ENCODE assay signal across 8 cellular contexts in the genomic region with DNA sequence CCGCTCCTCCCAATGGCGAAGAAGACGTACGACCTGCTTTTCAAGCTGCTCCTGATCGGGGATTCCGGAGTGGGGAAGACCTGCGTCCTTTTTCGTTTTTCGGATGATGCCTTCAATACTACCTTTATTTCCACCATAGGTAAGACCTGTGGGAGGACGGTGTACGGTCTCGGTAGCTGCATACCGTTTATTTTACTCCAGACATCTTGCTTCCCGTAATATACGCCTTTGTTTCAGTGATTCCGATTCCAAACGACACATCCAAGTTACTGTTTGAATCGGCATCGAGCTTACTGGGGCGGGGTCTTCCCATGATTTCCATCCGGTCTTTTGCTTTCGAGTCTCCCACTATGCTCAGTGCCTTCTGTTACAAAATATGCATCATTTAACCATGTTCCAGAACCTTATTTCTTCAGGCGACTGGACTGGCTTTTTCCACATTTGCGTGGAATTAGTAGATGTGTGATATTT. TPM values are rescaled to one million over a fixed set of nuclear protein-coding genes. Genes with fewer than 3 reads are reported as not detected.
DNase-seq lines count a peak whose midpoint lies in the region; ATAC-seq and TF ChIP-seq lines count a peak whose summit lies in the region.

No MANE protein-coding gene starts in this region.

- H3K4me3 ChIP-seq in AG09309 (ENCODE audit: control insufficient read depth, low read depth, low read length) (peak overlapping the region; percentile 87), iPS-11a (ENCODE audit: low read depth, low read length) (peak overlapping the region; percentile 88)

- CTCF ChIA-PET in activated CD8-positive, alpha-beta T cell treated with anti-CD3 and anti-CD28 coated beads, Interleukin-2, amount 10 ng/mL, durations not matched to agents 7 days and 5 days (lab: Charles Lee) = interaction anchor here (1.2 to 4.4 kb wide), 11 partner anchors 9 to 209 kb away, joined by 3 to 29 read pairs (median 6); a partner anchor contains a TSS

- POLR2A ChIA-PET in activated CD8-positive, alpha-beta T cell treated with anti-CD3 and anti-CD28 coated beads, Interleukin-2, amount 10 ng/mL, durations not matched to agents 7 days and 5 days (lab: Charles Lee) = interaction anchor here (0.7 to 2.4 kb wide), 10 partner anchors 25 to 312 kb away, joined by 3 to 15 read pairs (median 6); a partner anchor contains a TSS

- no peak for ATAC-seq in activated CD8-positive, alpha-beta T cell treated with anti-CD3 and anti-CD28 coated beads, Interleukin-2, amount 10 ng/mL, durations not matched to agents 7 days and 5 days
- ATAC-seq in stimulated activated effector memory CD8-positive, alpha-beta T cell treated with anti-CD3 and anti-CD28 coated beads, Interleukin-12 subunit alpha, Interleukin-12 subunit beta, amount 100 ng/mL, for 72 hours = no peak
- ATAC-seq in GM18873 (IDR thresholded peaks at IDR 0.05; ENCODE audit: low FRiP score, unreplicated experiment) = no peak
- ATAC-seq in HG03442 (IDR thresholded peaks at IDR 0.05; ENCODE audit: unreplicated experiment) = no peak

- peaks cover 1% of the 10 kb centered on the region; the same call in 1 of the 2 replicates for H3K27me3 Mint-ChIP-seq in HFFc6 (ENCODE audit: insufficient read depth)
- no peaks in the 10 kb centered on the region for H3K27me3 Mint-ChIP-seq in activated CD8-positive, alpha-beta T cell treated with anti-CD3 and anti-CD28 coated beads, Interleukin-2, amount 10 ng/mL, durations not matched to agents 7 days and 5 days (ENCODE audit: low read depth)

- H3K4me1 Mint-ChIP-seq in HFFc6 (ENCODE audit: low read depth) = peaks cover 17% of the 10 kb centered on the region
- H3K4me1 Mint-ChIP-seq in activated CD8-positive, alpha-beta T cell treated with anti-CD3 and anti-CD28 coated beads, Interleukin-2, amount 10 ng/mL, durations not matched to agents 7 days and 5 days (ENCODE audit: low read depth) = peaks cover 28% of the 10 kb centered on the region
- peaks cover 37% of the 10 kb centered on the region for H3K4me1 Mint-ChIP-seq in stimulated activated effector memory CD8-positive, alpha-beta T cell treated with anti-CD3 and anti-CD28 coated beads, Interleukin-12 subunit alpha, Interleukin-12 subunit beta, amount 100 ng/mL, for 72 hours

- no peak for DNase-seq in AG09309 (ENCODE audit: low read depth)
- DNase-seq in HFFc6 = no peak
- DNase-seq in activated CD8-positive, alpha-beta T cell treated with anti-CD3 and anti-CD28 coated beads, Interleukin-2, amount 10 ng/mL, durations not matched to agents 7 days and 5 days = no peak
- no peak for DNase-seq in stimulated activated effector memory CD8-positive, alpha-beta T cell treated with anti-CD3 and anti-CD28 coated beads, Interleukin-12 subunit alpha, Interleukin-12 subunit beta, amount 100 ng/mL, for 72 hours (ENCODE audit: low spot score in 2 of 2)
- no peak for DNase-seq in stimulated activated CD4-positive, alpha-beta T cell treated with anti-CD3 and anti-CD28 coated beads, Interleukin-1b, Interleukin-23, amount 100 ng/mL, for 48 hours

- no peaks in the 10 kb centered on the region for H3K9me3 Mint-ChIP-seq in HFFc6
- no peaks in the 10 kb centered on the region for H3K9me3 Mint-ChIP-seq in activated CD8-positive, alpha-beta T cell treated with anti-CD3 and anti-CD28 coated beads, Interleukin-2, amount 10 ng/mL, durations not matched to agents 7 days and 5 days (ENCODE audit: insufficient read depth)
- no peaks in the 10 kb centered on the region for H3K9me3 Mint-ChIP-seq in stimulated activated effector memory CD8-positive, alpha-beta T cell treated with anti-CD3 and anti-CD28 coated beads, Interleukin-12 subunit alpha, Interleukin-12 subunit beta, amount 100 ng/mL, for 72 hours

- H3K4me3 Mint-ChIP-seq in HFFc6 = peak overlapping the region; percentile 95
- peak overlapping the region; percentile 90 for H3K4me3 Mint-ChIP-seq in activated CD8-positive, alpha-beta T cell treated with anti-CD3 and anti-CD28 coated beads, Interleukin-2, amount 10 ng/mL, durations not matched to agents 7 days and 5 days
- peak overlapping the region; percentile 82 for H3K4me3 Mint-ChIP-seq in stimulated activated effector memory CD8-positive, alpha-beta T cell treated with anti-CD3 and anti-CD28 coated beads, Interleukin-12 subunit alpha, Interleukin-12 subunit beta, amount 100 ng/mL, for 72 hours

- peaks cover 17% of the 10 kb centered on the region for H3K36me3 Mint-ChIP-seq in HFFc6 (ENCODE audit: low read depth)
- H3K36me3 Mint-ChIP-seq in activated CD8-positive, alpha-beta T cell treated with anti-CD3 and anti-CD28 coated beads, Interleukin-2, amount 10 ng/mL, durations not matched to agents 7 days and 5 days (ENCODE audit: low read depth) = peaks cover 26% of the 10 kb centered on the region
- H3K36me3 Mint-ChIP-seq in stimulated activated effector memory CD8-positive, alpha-beta T cell treated with anti-CD3 and anti-CD28 coated beads, Interleukin-12 subunit alpha, Interleukin-12 subunit beta, amount 100 ng/mL, for 72 hours = peaks cover 69% of the 10 kb centered on the region

- no peak for TF ChIP-seq CTCF in AG09309 (IDR thresholded peaks at IDR 0.05; ENCODE audit: control insufficient read depth, insufficient read depth, low read depth, low read length, missing control alignments)
- no peak for TF ChIP-seq CTCF in HFFc6 (IDR thresholded peaks at IDR 0.05)

- H3K27ac Mint-ChIP-seq in HFFc6 = peak overlapping the region; percentile 94
- peak overlapping the region; percentile 94 for H3K27ac Mint-ChIP-seq in activated CD8-positive, alpha-beta T cell treated with anti-CD3 and anti-CD28 coated beads, Interleukin-2, amount 10 ng/mL, durations not matched to agents 7 days and 5 days
- H3K27ac Mint-ChIP-seq in stimulated activated effector memory CD8-positive, alpha-beta T cell treated with anti-CD3 and anti-CD28 coated beads, Interleukin-12 subunit alpha, Interleukin-12 subunit beta, amount 100 ng/mL, for 72 hours = peak overlapping the region; percentile 95

RNA-seq across cellular contexts. Expression of a gene that starts 0.7 kb away (rescaled TPM):
- 100 to 1,000 TPM; 133 to 144 (median 136) TPM for total RNA-seq in HFFc6 (2021; fragmentation: NEBNext Ultra II Directional; extraction: Animal tissue kit (Norgen Biotek cat#: 25700))
- total RNA-seq in activated CD8-positive, alpha-beta T cell treated with anti-CD3 and anti-CD28 coated beads, Interleukin-2, amount 10 ng/mL, durations not matched to agents 7 days and 5 days = 100 to 1,000 TPM; 110 to 115 TPM

RNA-seq across cellular contexts. Expression of a gene that starts 52.3 kb away (rescaled TPM):
- 10 to 100 TPM; 18.0 to 21.1 (median 19.7) TPM for total RNA-seq in HFFc6 (2021; fragmentation: NEBNext Ultra II Directional; extraction: Animal tissue kit (Norgen Biotek cat#: 25700))
- 10 to 100 TPM; 11.3 to 13.4 TPM for total RNA-seq in activated CD8-positive, alpha-beta T cell treated with anti-CD3 and anti-CD28 coated beads, Interleukin-2, amount 10 ng/mL, durations not matched to agents 7 days and 5 days
